Comparison of ENCODE assay signal across 25 cellular contexts in the genomic region with DNA sequence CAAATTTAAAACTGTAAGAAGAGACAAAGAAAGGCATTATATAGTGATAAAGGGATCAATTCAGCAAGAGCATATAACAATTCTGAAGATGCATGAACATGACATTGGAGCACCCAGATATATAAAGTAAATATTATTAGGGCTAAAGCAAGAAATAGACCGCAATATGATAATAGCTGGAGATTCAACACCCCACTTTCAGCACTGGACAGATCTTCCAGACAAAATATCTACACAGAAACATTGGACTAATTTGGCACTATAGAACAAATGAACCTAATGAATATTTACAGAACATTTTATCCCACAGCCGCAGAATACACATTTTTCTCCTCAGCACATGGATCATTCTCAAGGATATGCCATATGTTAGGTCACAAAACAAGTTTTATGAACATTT.
"Had no signal": no experiment of that assay in that cellular context is flagged by ENCODE, and none has a peak within 500 bp of the region (broad histone marks: within the 10 kb centered on the region; RNA-seq: fewer than 3 reads in every experiment).

No MANE protein-coding gene starts in this region.

- H3K4me1 ChIP-seq: colonic mucosa, esophagus muscularis mucosa, esophagus squamous epithelium, foreskin keratinocyte, gastrocnemius medialis, gastroesophageal sphincter, heart left ventricle, heart right ventricle had no signal

- H3K27ac ChIP-seq: colonic mucosa, coronary artery, dorsolateral prefrontal cortex, epithelial cell of prostate, esophagus muscularis mucosa, esophagus squamous epithelium, foreskin keratinocyte, gastrocnemius medialis, gastroesophageal sphincter, heart left ventricle, heart right ventricle had no signal

- H3K27ac Mint-ChIP-seq: dendritic cell treated with granulocyte-macrophage colony-stimulating factor and Interleukin-4, amounts not matched to agents 40 ng/mL and 50 ng/mL, for 4 days; effector memory CD8-positive, alpha-beta T cell; endodermal cell had no signal

- ATAC-seq: effector memory CD8-positive, alpha-beta T cell; esophagus mucosa; foreskin keratinocyte; gastrocnemius medialis; gastroesophageal sphincter; heart left ventricle; heart right ventricle had no signal

- H3K9me3 ChIP-seq: colonic mucosa, gastrocnemius medialis had no signal

- DNase-seq: colonic mucosa; cortex of kidney; dermis blood vessel endothelial cell; dorsolateral prefrontal cortex; effector CD4-positive, alpha-beta T cell; effector CD8-positive, alpha-beta T cell; effector memory CD4-positive, alpha-beta T cell; effector memory CD8-positive, alpha-beta T cell; endodermal cell; erythroblast; esophagus squamous epithelium; foreskin fibroblast; foreskin keratinocyte; foreskin melanocyte; gastrocnemius medialis; glutamatergic neuron; head of caudate nucleus; heart left ventricle; heart right ventricle had no signal

- H3K27me3 Mint-ChIP-seq: dendritic cell treated with granulocyte-macrophage colony-stimulating factor and Interleukin-4, amounts not matched to agents 40 ng/mL and 50 ng/mL, for 4 days; effector memory CD8-positive, alpha-beta T cell had no signal

- H3K4me3 Mint-ChIP-seq: dendritic cell treated with granulocyte-macrophage colony-stimulating factor and Interleukin-4, amounts not matched to agents 40 ng/mL and 50 ng/mL, for 4 days; effector memory CD8-positive, alpha-beta T cell; endodermal cell had no signal

- H3K4me1 Mint-ChIP-seq: endodermal cell had no signal

- H3K36me3 ChIP-seq: colonic mucosa, esophagus muscularis mucosa, esophagus squamous epithelium, gastrocnemius medialis, gastroesophageal sphincter, heart left ventricle, heart right ventricle had no signal

- H3K27me3 ChIP-seq: colonic mucosa, dorsolateral prefrontal cortex, esophagus squamous epithelium, foreskin keratinocyte, gastrocnemius medialis, gastroesophageal sphincter, heart left ventricle, heart right ventricle had no signal

- H3K4me3 ChIP-seq: colonic mucosa, coronary artery, dorsolateral prefrontal cortex, esophagus muscularis mucosa, esophagus squamous epithelium, gastrocnemius medialis, gastroesophageal sphincter, heart left ventricle, heart right ventricle had no signal
